Comparison of ENCODE assay signal across 21 cellular contexts in the genomic region with DNA sequence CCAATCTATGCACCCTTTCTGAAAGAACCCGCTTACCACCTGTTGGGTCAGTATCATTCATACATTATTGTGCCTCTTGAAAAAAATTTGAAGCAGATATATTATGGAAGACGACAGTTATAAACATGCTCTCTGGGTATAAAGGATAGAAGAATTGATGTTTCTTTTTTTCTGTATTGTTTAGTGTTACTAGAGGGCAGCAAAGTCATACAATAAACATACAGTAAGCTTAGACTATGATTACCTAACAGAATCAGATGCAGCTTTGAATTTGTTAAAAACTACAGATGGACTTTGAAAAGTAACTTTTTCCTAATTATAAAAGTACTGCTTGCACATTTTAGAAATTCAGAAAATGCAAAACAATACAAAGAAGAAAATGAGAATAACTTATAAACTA. TPM values are rescaled to one million over a fixed set of nuclear protein-coding genes. Genes with fewer than 3 reads are reported as not detected.
DNase-seq lines count a peak whose midpoint lies in the region; ATAC-seq, FAIRE-seq and TF ChIP-seq lines count a peak whose summit lies in the region.
"Had no signal": no experiment of that assay in that cellular context is flagged by ENCODE, and none has a peak within 500 bp of the region (broad histone marks: within the 10 kb centered on the region; RNA-seq: fewer than 3 reads in every experiment).

No MANE protein-coding gene starts in this region.

- ATAC-seq in HG03565 (IDR thresholded peaks at IDR 0.05; ENCODE audit: unreplicated experiment) (no peak), GM23338 (no peak)

- DNase-seq in astrocyte (ENCODE audit: low read depth) (no peak), osteoblast (ENCODE audit: insufficient read length, low spot score, missing footprints) (no peak), COLO829 (ENCODE audit: low spot score) (no peak), GM23338 (ENCODE audit: low spot score) (no peak)
- DNase-seq: activated CD4-positive, CD25-positive, alpha-beta regulatory T cell treated with anti-CD3 and anti-CD28 coated beads, Interleukin-2, amount 50 U/mL, for 72 hours; activated naive CD8-positive, alpha-beta T cell treated with anti-CD3 and anti-CD28 coated beads, Interleukin-2, amount 10 ng/mL, durations not matched to agents 7 days and 5 days; brain microvascular endothelial cell; erythroblast; head of caudate nucleus; immature natural killer cell; NCI-H1694; NCI-H510A treated with DMSO at 0.1 percent for 48 hours; occipital lobe; SJCRH30; T-helper 9 cell had no signal

- H3K4me1 Mint-ChIP-seq in astrocyte (ENCODE audit: low read depth, unreplicated experiment) (no peaks in the 10 kb centered on the region), GM23338 (no peaks in the 10 kb centered on the region; the same call in 2 of the 3 replicates)
- H3K4me1 Mint-ChIP-seq: activated naive CD8-positive, alpha-beta T cell treated with anti-CD3 and anti-CD28 coated beads, Interleukin-2, amount 10 ng/mL, durations not matched to agents 7 days and 5 days; immature natural killer cell had no signal

- H3K27me3 Mint-ChIP-seq in astrocyte (ENCODE audit: low read depth, unreplicated experiment), result no peaks in the 10 kb centered on the region
- peaks cover 2% of the 10 kb centered on the region for H3K27me3 Mint-ChIP-seq in GM23338 (ENCODE audit: insufficient read depth, low read depth, poor library complexity)
- H3K27me3 Mint-ChIP-seq: activated naive CD8-positive, alpha-beta T cell treated with anti-CD3 and anti-CD28 coated beads, Interleukin-2, amount 10 ng/mL, durations not matched to agents 7 days and 5 days had no signal

- peak; percentile 13 for FAIRE-seq in astrocyte (lab: Jason Lieb, UNC)
- FAIRE-seq: GM12892, urothelium cell line had no signal

- H3K27ac Mint-ChIP-seq in astrocyte (ENCODE audit: unreplicated experiment), result no peak overlapping the region
- no peak overlapping the region for H3K27ac Mint-ChIP-seq in GM23338
- H3K27ac Mint-ChIP-seq: activated naive CD8-positive, alpha-beta T cell treated with anti-CD3 and anti-CD28 coated beads, Interleukin-2, amount 10 ng/mL, durations not matched to agents 7 days and 5 days; activated T-helper 1 cell treated with anti-CD3 and anti-CD28 coated beads, Interleukin-12 subunit alpha, Interleukin-12 subunit beta, Interleukin-2, Interleukin-4 antibody, amounts not matched to agents 30 ng/mL and 10 ng/mL and 1 ng/mL, durations not matched to agents 14 hours and 24 hours and 36 hours; immature natural killer cell had no signal

- H3K27ac ChIP-seq in C4-2B (no peak overlapping the region), astrocyte (ENCODE audit: low read depth, low read length) (no peak overlapping the region), osteoblast (ENCODE audit: low read depth, low read length) (no peak overlapping the region), GM23338 (ENCODE audit: low read depth) (no peak overlapping the region)
- H3K27ac ChIP-seq: brain microvascular endothelial cell, SJCRH30 had no signal

- no peaks in the 10 kb centered on the region for H3K4me1 ChIP-seq in Loucy (ENCODE audit: insufficient read depth, low read length, poor library complexity, severe bottlenecking)
- H3K4me1 ChIP-seq in astrocyte (ENCODE audit: insufficient read depth, low read length), result no peaks in the 10 kb centered on the region
- H3K4me1 ChIP-seq in osteoblast (ENCODE audit: insufficient read depth, low read length), result no peaks in the 10 kb centered on the region
- no peaks in the 10 kb centered on the region for H3K4me1 ChIP-seq in GM23338 (ENCODE audit: insufficient read depth)
- H3K4me1 ChIP-seq: SJCRH30 had no signal

- no peaks in the 10 kb centered on the region for H3K9me2 ChIP-seq in Loucy (replicated peaks; ENCODE audit: low read depth, low read length)
- no peaks in the 10 kb centered on the region for H3K9me2 ChIP-seq in GM23338 (ENCODE audit: insufficient read depth)

- H3K79me2 ChIP-seq in Loucy (ENCODE audit: insufficient read depth, low read length), result no peaks in the 10 kb centered on the region
- H3K79me2 ChIP-seq in astrocyte (ENCODE audit: insufficient read depth, low read length), result no peaks in the 10 kb centered on the region
- H3K79me2 ChIP-seq in osteoblast (ENCODE audit: insufficient read depth, low read length), result no peaks in the 10 kb centered on the region
- H3K79me2 ChIP-seq in GM23338 (replicated peaks; ENCODE audit: insufficient read depth), result no peaks in the 10 kb centered on the region

- H3K27me3 ChIP-seq in Loucy (ENCODE audit: insufficient read depth, low read length, poor library complexity, severe bottlenecking) (no peaks in the 10 kb centered on the region), astrocyte (ENCODE audit: insufficient read depth, low read length) (no peaks in the 10 kb centered on the region), osteoblast (ENCODE audit: insufficient read depth, low read length) (no peaks in the 10 kb centered on the region), GM23338 (ENCODE audit: insufficient read depth) (no peaks in the 10 kb centered on the region)
- H3K27me3 ChIP-seq: brain microvascular endothelial cell, SJCRH30 had no signal

- H3K4me3 Mint-ChIP-seq in astrocyte (ENCODE audit: unreplicated experiment) (no peak overlapping the region), GM23338 (no peak overlapping the region)
- H3K4me3 Mint-ChIP-seq: activated naive CD8-positive, alpha-beta T cell treated with anti-CD3 and anti-CD28 coated beads, Interleukin-2, amount 10 ng/mL, durations not matched to agents 7 days and 5 days; activated T-helper 1 cell treated with anti-CD3 and anti-CD28 coated beads, Interleukin-12 subunit alpha, Interleukin-12 subunit beta, Interleukin-2, Interleukin-4 antibody, amounts not matched to agents 30 ng/mL and 10 ng/mL and 1 ng/mL, durations not matched to agents 14 hours and 24 hours and 36 hours; immature natural killer cell had no signal

- H3K9me3 Mint-ChIP-seq in astrocyte (ENCODE audit: unreplicated experiment), result no peaks in the 10 kb centered on the region
- no peaks in the 10 kb centered on the region for H3K9me3 Mint-ChIP-seq in GM23338
- H3K9me3 Mint-ChIP-seq: activated naive CD8-positive, alpha-beta T cell treated with anti-CD3 and anti-CD28 coated beads, Interleukin-2, amount 10 ng/mL, durations not matched to agents 7 days and 5 days; activated T-helper 1 cell treated with anti-CD3 and anti-CD28 coated beads, Interleukin-12 subunit alpha, Interleukin-12 subunit beta, Interleukin-2, Interleukin-4 antibody, amounts not matched to agents 30 ng/mL and 10 ng/mL and 1 ng/mL, durations not matched to agents 14 hours and 24 hours and 36 hours; immature natural killer cell had no signal

- H3K9me3 ChIP-seq in Loucy (ENCODE audit: insufficient read depth, low read depth, low read length) (no peaks in the 10 kb centered on the region), astrocyte (ENCODE audit: insufficient read depth, low read depth, low read length) (no peaks in the 10 kb centered on the region), osteoblast (ENCODE audit: low read depth, low read length) (no peaks in the 10 kb centered on the region)
- H3K9me3 ChIP-seq: SJCRH30 had no signal

- H3F3A ChIP-seq in Loucy (ENCODE audit: low read depth) (no peaks in the 10 kb centered on the region), GM23338 (replicated peaks; ENCODE audit: low read depth) (no peaks in the 10 kb centered on the region)

- H4K20me1 ChIP-seq in Loucy (ENCODE audit: insufficient read depth, low read length, poor library complexity, severe bottlenecking), result no peaks in the 10 kb centered on the region
- H4K20me1 ChIP-seq in astrocyte (ENCODE audit: insufficient read depth, low read length), result no peaks in the 10 kb centered on the region
- no peaks in the 10 kb centered on the region for H4K20me1 ChIP-seq in osteoblast (ENCODE audit: insufficient read depth, low read length)
- no peaks in the 10 kb centered on the region for H4K20me1 ChIP-seq in GM23338 (replicated peaks; ENCODE audit: insufficient read depth)

- H3K4me3 ChIP-seq in Loucy (ENCODE audit: low read length, poor library complexity, severe bottlenecking) (no peak overlapping the region), astrocyte (ENCODE audit: insufficient read depth, low read depth, low read length) (no peak overlapping the region), osteoblast (ENCODE audit: insufficient read depth, low read length) (no peak overlapping the region), GM23338 (no peak overlapping the region)
- H3K4me3 ChIP-seq: SJCRH30 had no signal

- H3K9ac ChIP-seq in Loucy (ENCODE audit: low read depth, low read length, poor library complexity, severe bottlenecking), result no peak overlapping the region
- no peak overlapping the region for H3K9ac ChIP-seq in astrocyte (ENCODE audit: low read length)

- H3K36me3 ChIP-seq in Loucy (ENCODE audit: insufficient read depth, low read length), result no peaks in the 10 kb centered on the region
- H3K36me3 ChIP-seq in astrocyte (ENCODE audit: insufficient read depth, low read length), result no peaks in the 10 kb centered on the region
- no peaks in the 10 kb centered on the region for H3K36me3 ChIP-seq in osteoblast (ENCODE audit: insufficient read depth, low read length)
- H3K36me3 ChIP-seq in GM23338 (ENCODE audit: insufficient read depth), result no peaks in the 10 kb centered on the region
- H3K36me3 ChIP-seq: brain microvascular endothelial cell, SJCRH30 had no signal

- no peak overlapping the region for H2AFZ ChIP-seq in Loucy (ENCODE audit: low read length)
- H2AFZ ChIP-seq in astrocyte (ENCODE audit: low read depth, low read length), result no peak overlapping the region
- H2AFZ ChIP-seq in osteoblast (ENCODE audit: low read length), result no peak overlapping the region
- H2AFZ ChIP-seq in GM23338, result no peak overlapping the region

- TF ChIP-seq CTCF in C4-2B (conservative IDR thresholded peaks at IDR 0.05) (peak; percentile 20), Loucy (conservative IDR thresholded peaks at IDR 0.05; ENCODE audit: low read length) (peak; percentile 46), astrocyte (IDR thresholded peaks at IDR 0.05; ENCODE audit: insufficient read depth, low read depth, low read length) (no peak), osteoblast (IDR thresholded peaks at IDR 0.05; ENCODE audit: extremely low read depth, low read depth, low read length) (peak; percentile 39), GM23338 (conservative IDR thresholded peaks at IDR 0.05; ENCODE audit: low read depth in 2 of 2) (no peak; a peak in 1 of 4 replicates)

- no peaks in the 10 kb centered on the region for H3K36me3 Mint-ChIP-seq in astrocyte (ENCODE audit: low read depth, unreplicated experiment)
- H3K36me3 Mint-ChIP-seq in GM23338 (ENCODE audit: low read depth), result no peaks in the 10 kb centered on the region
- H3K36me3 Mint-ChIP-seq: activated naive CD8-positive, alpha-beta T cell treated with anti-CD3 and anti-CD28 coated beads, Interleukin-2, amount 10 ng/mL, durations not matched to agents 7 days and 5 days had no signal

- H3K4me2 ChIP-seq in Loucy (ENCODE audit: low read depth, low read length, poor library complexity, severe bottlenecking) (no peak overlapping the region), astrocyte (ENCODE audit: low read length) (no peak overlapping the region), osteoblast (ENCODE audit: insufficient read depth, low read length) (no peak overlapping the region), GM23338 (no peak overlapping the region)

RNA-seq across cellular contexts. Expression of gene PAXBP1, which starts 11.1 kb away (rescaled TPM):
- total RNA-seq in astrocyte, result 20.5 and 25.8 TPM in 2 replicates
- 33.6 and 34.0 TPM in 2 replicates for total RNA-seq in osteoblast
- 61.8 and 74.4 TPM in 2 replicates for total RNA-seq in GM23338 (2014; rRNA removed; shearing (Covaris generic))
- polyA plus RNA-seq in GM23338 (2016; fragmentation: Nextera tagmentation; extraction: Ambion mirVana), result 26.5 and 35.8 TPM in 2 replicates

RNA-seq across cellular contexts. Expression of gene SYNJ1, which starts 54.9 kb away (rescaled TPM):
- total RNA-seq in astrocyte (11.9 and 12.9 TPM in 2 replicates), osteoblast (5.6 and 6.2 TPM in 2 replicates)
- total RNA-seq in GM23338 (2014; rRNA removed; shearing (Covaris generic)), result 4.2 and 8.2 TPM in 2 replicates
- 1.4 and 2.2 TPM in 2 replicates for polyA plus RNA-seq in GM23338 (2016; fragmentation: Nextera tagmentation; extraction: Ambion mirVana)

Comparison
In these comparisons a context has a peak if more than half of its experiments do, and no peak if none do; other contexts are left out.
1. CTCF ChIP-seq: peak in C4-2B (single experiment), Loucy (single experiment) and osteoblast (single experiment); none in astrocyte (single experiment) and GM23338 (0 of 2).